ENCODE assay signal across 19 cellular contexts in genomic region chr7:27947581-27948278, GRCh38.
DNase-seq lines count a peak whose midpoint lies in the region; ATAC-seq and TF ChIP-seq lines count a peak whose summit lies in the region.
"Had no signal": no experiment of that assay in that cellular context is flagged by ENCODE, and none has a peak within 500 bp of the region (broad histone marks: within the 10 kb centered on the region; RNA-seq: fewer than 3 reads in every experiment).

No MANE protein-coding gene starts in this region.

- no peaks in the 10 kb centered on the region for H3K9me3 ChIP-seq in IMR-90 (ENCODE audit: control insufficient read depth, insufficient read depth, low read length)
- no peaks in the 10 kb centered on the region for H3K9me3 ChIP-seq in colonic mucosa
- H3K9me3 ChIP-seq: gastrocnemius medialis, sigmoid colon, suprapubic skin had no signal

- no peak overlapping the region for H3K4me2 ChIP-seq in IMR-90 (ENCODE audit: low read depth, low read length)

- H3K36me3 ChIP-seq in IMR-90 (ENCODE audit: control insufficient read depth, insufficient read depth, low read length) (no peaks in the 10 kb centered on the region; the same call in 1 of the 2 replicates), brain microvascular endothelial cell (replicated peaks) (no peaks in the 10 kb centered on the region), colonic mucosa (no peaks in the 10 kb centered on the region)
- H3K36me3 ChIP-seq: gastrocnemius medialis, sigmoid colon, suprapubic skin had no signal

- no peak for TF ChIP-seq CTCF in IMR-90 (conservative IDR thresholded peaks at IDR 0.05; ENCODE audit: low read depth, low read length)
- no peak for TF ChIP-seq CTCF in brain microvascular endothelial cell (IDR thresholded peaks at IDR 0.05; ENCODE audit: low read depth, low read length, missing control alignments)
- TF ChIP-seq CTCF in colonic mucosa (IDR thresholded peaks at IDR 0.05), result no peak

- H2BK5ac ChIP-seq in IMR-90 (ENCODE audit: low read depth, low read length, poor library complexity, severe bottlenecking), result no peak overlapping the region

- no peak overlapping the region for H3K14ac ChIP-seq in IMR-90 (replicated peaks; ENCODE audit: low read depth, low read length)

- peak; percentile 27 for DNase-seq in A172 (ENCODE audit: low spot score)
- DNase-seq in IMR-90, result peak; percentile 46
- peak; percentile 46 for DNase-seq in brain microvascular endothelial cell
- peak; percentile 95 for DNase-seq in left kidney (ENCODE audit: low read depth, low spot score)
- no peak for DNase-seq in posterior vena cava (ENCODE audit: low spot score)
- no peak for DNase-seq in colonic mucosa
- no peak for DNase-seq in ACHN
- no peak for DNase-seq in AG20443 (ENCODE audit: low spot score)
- DNase-seq: activated CD4-positive, alpha-beta T cell treated with anti-CD3 and anti-CD28 coated beads, Interleukin-2, amount 50 U/mL, for 48 hours; activated naive CD8-positive, alpha-beta T cell treated with anti-CD3 and anti-CD28 coated beads, Interleukin-2, amount 50 U/mL, for 24 hours; COR-L47; gastrocnemius medialis; GDM1; H7; Kasumi-1; NCI-H1436 treated with DMSO at 0.1 percent for 48 hours; sigmoid colon; stimulated activated CD4-positive, alpha-beta T cell treated with anti-CD3 and anti-CD28 coated beads, Interleukin-2, amount 100 ng/mL, for 48 hours had no signal

- H2BK15ac ChIP-seq in IMR-90 (ENCODE audit: low read depth, low read length), result no peak overlapping the region

- H2AK9ac ChIP-seq in IMR-90 (replicated peaks; ENCODE audit: low read depth, low read length, poor library complexity), result no peak overlapping the region

- H2BK120ac ChIP-seq in IMR-90 (ENCODE audit: low read depth, low read length), result no peak overlapping the region

- no peak overlapping the region for H4K91ac ChIP-seq in IMR-90 (ENCODE audit: insufficient read depth, low read depth, low read length)

- H3K9ac ChIP-seq in IMR-90 (ENCODE audit: low read depth, low read length) (no peak overlapping the region), colonic mucosa (ENCODE audit: low read depth in 2 of 2, low read length in 2 of 2) (no peak overlapping the region)

- peaks cover 13 to 27% of the 10 kb centered on the region in 2 experiments for H3K79me1 ChIP-seq in IMR-90 (ENCODE audit: low read depth in 1 of 2, low read length in 2 of 2)

- H4K8ac ChIP-seq in IMR-90 (ENCODE audit: low read depth in 2 of 2, low read length in 2 of 2), result no peak overlapping the region

- no peak overlapping the region for H2AK5ac ChIP-seq in IMR-90 (ENCODE audit: low read depth, low read length)

- peaks cover 8% of the 10 kb centered on the region; the same call in 1 of the 2 replicates for H3K9me1 ChIP-seq in IMR-90 (ENCODE audit: insufficient read depth, low read length)

- ATAC-seq in IMR-90 (ENCODE audit: low read depth), result peak; percentile 59
- ATAC-seq: activated naive CD8-positive, alpha-beta T cell treated with anti-CD3 and anti-CD28 coated beads, Interleukin-2, amount 50 U/mL, for 24 hours; gastrocnemius medialis had no signal

- dilution Hi-C loops in IMR-90 (cut with HindIII; ENCODE audit: low sequenced_read_pairs, unreplicated experiment), result no loop called here

- H3K4me1 ChIP-seq in IMR-90 (ENCODE audit: control insufficient read depth, insufficient read depth, low read length) (no peaks in the 10 kb centered on the region), colonic mucosa (peaks cover 2% of the 10 kb centered on the region)

- H3K27ac ChIP-seq in IMR-90 (ENCODE audit: insufficient read depth, low read length), result no peak overlapping the region
- no peak overlapping the region for H3K27ac ChIP-seq in brain microvascular endothelial cell
- H3K27ac ChIP-seq in colonic mucosa, result no peak overlapping the region
- H3K27ac ChIP-seq: gastrocnemius medialis, suprapubic skin had no signal

- intact Hi-C loops in IMR-90 (cut with micrococcal nuclease), result no loop called here
- intact Hi-C loops in posterior vena cava (cut with DNase I), result no loop called here
- intact Hi-C loops in colonic mucosa (cut with DNase I), result no loop called here

- no peak overlapping the region for H2AFZ ChIP-seq in IMR-90 (replicated peaks; ENCODE audit: low read length, poor library complexity)

- H3K27me3 ChIP-seq in IMR-90 (ENCODE audit: control insufficient read depth, insufficient read depth, low read length) (no peaks in the 10 kb centered on the region), brain microvascular endothelial cell (replicated peaks) (no peaks in the 10 kb centered on the region), colonic mucosa (no peaks in the 10 kb centered on the region)
- H3K27me3 ChIP-seq: gastrocnemius medialis, sigmoid colon, suprapubic skin had no signal

- POLR2A ChIA-PET in IMR-90 (lab: Charles Lee; ENCODE audit: unreplicated experiment), result no interaction called here

- no peak overlapping the region for H3K23ac ChIP-seq in IMR-90 (ENCODE audit: low read depth, low read length)

- TF ChIP-seq RAD21 in IMR-90 (IDR thresholded peaks at IDR 0.05; ENCODE audit: low read length), result no peak

- H4K20me1 ChIP-seq in IMR-90 (ENCODE audit: insufficient read depth, low read length), result peaks cover 15% of the 10 kb centered on the region; the same call in 1 of the 2 replicates

- H3K4ac ChIP-seq in IMR-90 (ENCODE audit: low read depth, low read length), result no peak overlapping the region

- H3K56ac ChIP-seq in IMR-90 (ENCODE audit: extremely low read depth, insufficient read depth, low read length), result no peak overlapping the region

- in situ Hi-C loops in IMR-90 (cut with MboI; ENCODE audit: low sequenced_read_pairs) (no loop called here), brain microvascular endothelial cell (cut with HindIII; ENCODE audit: low pct_ligation_motif_present, low sequenced_read_pairs) (no loop called here), ACHN (cut with HindIII; ENCODE audit: low pct_ligation_motif_present, low pct_unique_long_range_greater_than_20kb, low sequenced_read_pairs) (no loop called here)

- no peak overlapping the region for H2BK20ac ChIP-seq in IMR-90 (ENCODE audit: low read depth, low read length)

- TF ChIP-seq POLR2A in IMR-90 (IDR thresholded peaks at IDR 0.05; ENCODE audit: low read depth, low read length), result no peak

- no peak overlapping the region for H3K18ac ChIP-seq in IMR-90 (ENCODE audit: low read depth, low read length)

- H3K4me3 ChIP-seq in IMR-90 (ENCODE audit: insufficient read depth, low read depth, low read length), result no peak overlapping the region
- H3K4me3 ChIP-seq in brain microvascular endothelial cell (ENCODE audit: low read depth, low read length), result no peak overlapping the region
- H3K4me3 ChIP-seq in colonic mucosa, result no peak overlapping the region
- H3K4me3 ChIP-seq: gastrocnemius medialis, sigmoid colon, suprapubic skin had no signal

- CTCF ChIA-PET in IMR-90 (lab: Yijun Ruan, JAX), result no interaction called here

- H4K5ac ChIP-seq in IMR-90 (ENCODE audit: low read depth, low read length), result no peak overlapping the region

- 75% methylated on average over 3 of the region's 7 CpGs; no CpG with 5 or more reads in 1 of the 2 experiments for WGBS in IMR-90 (ENCODE audit: extremely low coverage in 2 of 2, insufficient read length in 1 of 2), 2 experiments

- no TSS peak for BruUV-seq in IMR-90 (replicated peaks; lab: Mats Ljungman, UMichigan)

TF ChIP-seq in IMR-90, 13 proteins besides CTCF, POLR2A, EP300 and RAD21:
- TF ChIP-seq, protein P1, sequence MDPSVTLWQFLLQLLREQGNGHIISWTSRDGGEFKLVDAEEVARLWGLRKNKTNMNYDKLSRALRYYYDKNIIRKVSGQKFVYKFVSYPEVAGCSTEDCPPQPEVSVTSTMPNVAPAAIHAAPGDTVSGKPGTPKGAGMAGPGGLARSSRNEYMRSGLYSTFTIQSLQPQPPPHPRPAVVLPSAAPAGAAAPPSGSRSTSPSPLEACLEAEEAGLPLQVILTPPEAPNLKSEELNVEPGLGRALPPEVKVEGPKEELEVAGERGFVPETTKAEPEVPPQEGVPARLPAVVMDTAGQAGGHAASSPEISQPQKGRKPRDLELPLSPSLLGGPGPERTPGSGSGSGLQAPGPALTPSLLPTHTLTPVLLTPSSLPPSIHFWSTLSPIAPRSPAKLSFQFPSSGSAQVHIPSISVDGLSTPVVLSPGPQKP (IDR thresholded peaks at IDR 0.05; ENCODE audit: borderline replicate concordance, low read depth, low read length), result no peak

Comparison
In these comparisons a context has a peak if more than half of its experiments do, and no peak if none do; other contexts are left out.
1. DNase-seq: peak in A172 (single experiment), IMR-90 (single experiment), brain microvascular endothelial cell (single experiment) and left kidney (single experiment); none in posterior vena cava (single experiment), colonic mucosa (single experiment), ACHN (single experiment) and AG20443 (single experiment).